ENCODE assay signal across 14 cellular contexts in genomic region chr5:150590979-150591411, GRCh38. TPM values are rescaled to one million over a fixed set of nuclear protein-coding genes. Genes with fewer than 3 reads are reported as not detected.
DNase-seq lines count a peak whose midpoint lies in the region; ATAC-seq and TF ChIP-seq lines count a peak whose summit lies in the region.
"Had no signal": no experiment of that assay in that cellular context is flagged by ENCODE, and none has a peak within 500 bp of the region (broad histone marks: within the 10 kb centered on the region; RNA-seq: fewer than 3 reads in every experiment).

No MANE protein-coding gene starts in this region.

- H3K36me3 ChIP-seq in HUES6 (ENCODE audit: control insufficient read depth, insufficient read depth, low read length) (no peaks in the 10 kb centered on the region), endodermal cell (ENCODE audit: control insufficient read depth, insufficient read depth, low read length) (no peaks in the 10 kb centered on the region), spleen (no peaks in the 10 kb centered on the region)

- POLR2A ChIA-PET in activated CD4-positive, alpha-beta T cell treated with anti-CD3 and anti-CD28 coated beads for 36 hours (lab: Charles Lee), result no interaction called here

- no peak overlapping the region for H3K4me3 Mint-ChIP-seq in endodermal cell
- H3K4me3 Mint-ChIP-seq in activated CD4-positive, alpha-beta T cell treated with anti-CD3 and anti-CD28 coated beads for 36 hours, result no peak overlapping the region
- H3K4me3 Mint-ChIP-seq: activated B cell treated with CpG ODN at 0.5 μM for 24 hours; effector memory CD8-positive, alpha-beta T cell had no signal

- intact Hi-C loops in spleen (cut with DNase I; ENCODE audit: low total_unique reads), result no loop called here
- intact Hi-C loops in activated CD4-positive, alpha-beta T cell treated with anti-CD3 and anti-CD28 coated beads for 36 hours (cut with DNase I, micrococcal nuclease), result no loop called here

- H3K9ac ChIP-seq in HUES6 (ENCODE audit: low read length), result peak overlapping the region; percentile 4
- no peak overlapping the region for H3K9ac ChIP-seq in endodermal cell (ENCODE audit: extremely low read depth, low read length, poor library complexity, severe bottlenecking)

- no peak overlapping the region for H3K27ac Mint-ChIP-seq in endodermal cell
- H3K27ac Mint-ChIP-seq in activated naive CD4-positive, alpha-beta T cell treated with anti-CD3 and anti-CD28 coated beads, Interleukin-2, amount 50 U/mL, for 72 hours, result no peak overlapping the region
- no peak overlapping the region for H3K27ac Mint-ChIP-seq in activated CD4-positive, alpha-beta T cell treated with anti-CD3 and anti-CD28 coated beads for 36 hours
- H3K27ac Mint-ChIP-seq: activated B cell treated with CpG ODN at 0.5 μM for 24 hours; effector memory CD8-positive, alpha-beta T cell had no signal

- H3K9me3 Mint-ChIP-seq in endodermal cell, result no peaks in the 10 kb centered on the region
- no peaks in the 10 kb centered on the region for H3K9me3 Mint-ChIP-seq in activated naive CD4-positive, alpha-beta T cell treated with anti-CD3 and anti-CD28 coated beads, Interleukin-2, amount 50 U/mL, for 72 hours
- no peaks in the 10 kb centered on the region for H3K9me3 Mint-ChIP-seq in activated CD4-positive, alpha-beta T cell treated with anti-CD3 and anti-CD28 coated beads for 36 hours (ENCODE audit: low read depth)
- H3K9me3 Mint-ChIP-seq: activated B cell treated with CpG ODN at 0.5 μM for 24 hours; effector memory CD8-positive, alpha-beta T cell had no signal

- no peak for ATAC-seq in activated naive CD4-positive, alpha-beta T cell treated with anti-CD3 and anti-CD28 coated beads, Interleukin-2, amount 50 U/mL, for 72 hours
- ATAC-seq in activated CD4-positive, alpha-beta T cell treated with anti-CD3 and anti-CD28 coated beads for 36 hours, result no peak
- ATAC-seq: effector memory CD8-positive, alpha-beta T cell had no signal

- no peaks in the 10 kb centered on the region for H3K27me3 ChIP-seq in HUES6 (ENCODE audit: control insufficient read depth, insufficient read depth, low read length)
- no peaks in the 10 kb centered on the region for H3K27me3 ChIP-seq in endodermal cell (ENCODE audit: control insufficient read depth, insufficient read depth, low read length, poor library complexity, severe bottlenecking)
- no peaks in the 10 kb centered on the region for H3K27me3 ChIP-seq in spleen (replicated peaks in 1 of 7)

- H3K4me3 ChIP-seq in HUES6 (ENCODE audit: low read depth, low read length) (no peak overlapping the region; the same call in 1 of the 2 replicates), endodermal cell (ENCODE audit: low read length) (no peak overlapping the region), spleen (no peak overlapping the region)
- H3K4me3 ChIP-seq: GM12878 had no signal

- H3K27me3 Mint-ChIP-seq in endodermal cell (ENCODE audit: insufficient read depth), result no peaks in the 10 kb centered on the region
- H3K27me3 Mint-ChIP-seq in activated CD4-positive, alpha-beta T cell treated with anti-CD3 and anti-CD28 coated beads for 36 hours, result no peaks in the 10 kb centered on the region
- H3K27me3 Mint-ChIP-seq: effector memory CD8-positive, alpha-beta T cell had no signal

- peaks cover 35% of the 10 kb centered on the region for H3K4me1 Mint-ChIP-seq in endodermal cell
- no peaks in the 10 kb centered on the region for H3K4me1 Mint-ChIP-seq in activated CD4-positive, alpha-beta T cell treated with anti-CD3 and anti-CD28 coated beads for 36 hours
- H3K4me1 Mint-ChIP-seq: activated B cell treated with CpG ODN at 0.5 μM for 24 hours had no signal

- 33 to 53% methylated on average over 6 to 7 of the region's 7 CpGs for WGBS in endodermal cell (ENCODE audit: insufficient coverage in 1 of 2, insufficient read length in 1 of 2), 2 experiments
- WGBS in spleen, 5 donors, result 38 to 87% (median 65%) methylated on average over 7 of the region's 7 CpGs

- DNase-seq in endodermal cell (peak; percentile 64), medulla oblongata (ENCODE audit: extremely low spot score) (peak; percentile 58), spleen (peak; percentile 65), OCI-M1 (lab: John Stamatoyannopoulos, UW) (no peak)
- DNase-seq in activated naive CD4-positive, alpha-beta T cell treated with anti-CD3 and anti-CD28 coated beads, Interleukin-2, amount 50 U/mL, for 72 hours (ENCODE audit: low spot score in 2 of 2), result no peak
- no peak for DNase-seq in activated CD4-positive, alpha-beta T cell treated with anti-CD3 and anti-CD28 coated beads for 36 hours
- no peak for DNase-seq in activated CD4-positive, alpha-beta T cell treated with anti-CD3 and anti-CD28 coated beads, Interleukin-2, amount 50 U/mL, for 48 hours
- DNase-seq: activated B cell treated with CpG ODN at 0.5 μM for 24 hours; effector memory CD8-positive, alpha-beta T cell; NCI-H1436; NCI-H748 treated with DMSO at 0.1 percent for 48 hours; SHP77 treated with DMSO at 0.1 percent for 48 hours had no signal

- peak overlapping the region; percentile 22; the same call in 1 of the 2 replicates for H3K27ac ChIP-seq in HUES6 (ENCODE audit: low read depth, low read length)
- H3K27ac ChIP-seq in endodermal cell (ENCODE audit: low read depth, low read length), result peak overlapping the region; percentile 71
- peak overlapping the region in 5 of 8 donors; percentile 19 to 54 (median 40) for H3K27ac ChIP-seq in spleen

- TF ChIP-seq CTCF in endodermal cell (conservative IDR thresholded peaks at IDR 0.05), result no peak
- TF ChIP-seq CTCF in spleen (IDR thresholded peaks at IDR 0.05 in 8 of 11, conservative IDR thresholded peaks at IDR 0.05 in 3 of 11), result no peak

- H3K4me1 ChIP-seq in HUES6 (ENCODE audit: control insufficient read depth, insufficient read depth, low read length) (peaks cover 25% of the 10 kb centered on the region), endodermal cell (ENCODE audit: control insufficient read depth, insufficient read depth, low read length) (peaks cover 11% of the 10 kb centered on the region), spleen (peaks cover 0 to 38% (median 21%) of the 10 kb centered on the region in 6 donors)

- no peaks in the 10 kb centered on the region for H3K9me3 ChIP-seq in HUES6 (ENCODE audit: control insufficient read depth, insufficient read depth, low read depth, low read length)
- H3K9me3 ChIP-seq in endodermal cell (ENCODE audit: control insufficient read depth, low read length), result no peaks in the 10 kb centered on the region
- no peaks in the 10 kb centered on the region for H3K9me3 ChIP-seq in spleen

- H3K36me3 Mint-ChIP-seq in endodermal cell (ENCODE audit: low read depth), result no peaks in the 10 kb centered on the region
- H3K36me3 Mint-ChIP-seq in activated naive CD4-positive, alpha-beta T cell treated with anti-CD3 and anti-CD28 coated beads, Interleukin-2, amount 50 U/mL, for 72 hours, result no peaks in the 10 kb centered on the region
- no peaks in the 10 kb centered on the region for H3K36me3 Mint-ChIP-seq in activated CD4-positive, alpha-beta T cell treated with anti-CD3 and anti-CD28 coated beads for 36 hours (ENCODE audit: low read depth)

- CTCF ChIA-PET in activated CD4-positive, alpha-beta T cell treated with anti-CD3 and anti-CD28 coated beads for 36 hours (lab: Charles Lee), result interaction anchor here (0.5 kb wide), 1 partner anchor 1864 kb away, joined by 3 read pairs; no protein-coding TSS in a partner anchor

- no peak for TF ChIP-seq POLR2A in spleen (IDR thresholded peaks at IDR 0.05)

RNA-seq across cellular contexts. Expression of gene SYNPO, which starts 49.5 kb away (rescaled TPM):
- total RNA-seq in endodermal cell (1 to 10 TPM; 4.2 to 4.5 TPM), spleen (100 to 1,000 TPM in 2 of 7 donors, 10 to 100 TPM in 5; 38.9 to 133 (median 68.9) TPM)
- polyA plus RNA-seq in endodermal cell (2013, experiment 1 of 2), result 3.8 TPM
- polyA plus RNA-seq in endodermal cell (2013, experiment 2 of 2), result 4.6 TPM
- 10 to 100 TPM in 1 of 3 donors, 1 to 10 TPM in 2; 6.9 to 28.0 (median 9.3) TPM for polyA plus RNA-seq in spleen
- total RNA-seq in activated naive CD4-positive, alpha-beta T cell treated with anti-CD3 and anti-CD28 coated beads, Interleukin-2, amount 50 U/mL, for 72 hours, result under 1 TPM; 0.18 to 0.53 TPM
- under 1 TPM; 0.11 to 0.14 TPM for total RNA-seq in activated CD4-positive, alpha-beta T cell treated with anti-CD3 and anti-CD28 coated beads for 36 hours

Comparison
In these comparisons a context has a peak if more than half of its experiments do, and no peak if none do; other contexts are left out.
1. DNase-seq: peak in endodermal cell (single experiment), medulla oblongata (single experiment) and spleen (single experiment); none in activated naive CD4-positive, alpha-beta T cell treated with anti-CD3 and anti-CD28 coated beads, Interleukin-2, amount 50 U/mL, for 72 hours (0 of 2), OCI-M1 (single experiment), activated CD4-positive, alpha-beta T cell treated with anti-CD3 and anti-CD28 coated beads for 36 hours (single experiment) and activated CD4-positive, alpha-beta T cell treated with anti-CD3 and anti-CD28 coated beads, Interleukin-2, amount 50 U/mL, for 48 hours (0 of 2).
2. RNA of gene SYNPO, which starts 49.5 kb away (total RNA-seq): 38.9 to 133 TPM in spleen; 4.2 to 4.5 TPM in endodermal cell, 0.18 to 0.53 TPM in activated naive CD4-positive, alpha-beta T cell treated with anti-CD3 and anti-CD28 coated beads, Interleukin-2, amount 50 U/mL, for 72 hours and 0.11 to 0.14 TPM in activated CD4-positive, alpha-beta T cell treated with anti-CD3 and anti-CD28 coated beads for 36 hours; every median in the first group is over 4 times any median in the second.
3. Peak in every context shown above with its lines, with median percentiles within 50 percentile points of each other: H3K27ac ChIP-seq.